35 cellular contexts compared by ENCODE assay signal in the genomic region with DNA sequence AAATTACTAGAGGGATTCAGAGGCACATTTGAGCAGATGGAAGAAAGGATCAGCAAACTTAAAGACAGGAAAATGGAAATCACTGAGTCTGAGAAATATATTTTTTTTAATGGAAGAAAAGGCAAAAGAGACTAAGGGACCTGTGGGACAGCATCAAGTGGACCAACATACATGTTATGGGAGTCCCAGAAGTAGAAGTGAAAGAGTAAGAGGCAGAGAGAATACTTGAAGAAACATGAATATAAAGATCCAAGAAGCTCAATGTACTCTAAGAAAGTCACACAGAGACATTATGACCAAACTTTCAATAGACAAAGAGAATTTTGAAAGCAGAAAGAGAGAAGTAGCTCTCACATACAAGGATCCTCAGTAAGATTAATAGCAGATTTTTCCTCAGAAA. TPM values are rescaled to one million over a fixed set of nuclear protein-coding genes. Genes with fewer than 3 reads are reported as not detected.
"Had no signal": no experiment of that assay in that cellular context is flagged by ENCODE, and none has a peak within 500 bp of the region (broad histone marks: within the 10 kb centered on the region; RNA-seq: fewer than 3 reads in every experiment).

No MANE protein-coding gene starts in this region.

- ATAC-seq: activated naive CD4-positive, alpha-beta T cell treated with anti-CD3 and anti-CD28 coated beads, Interleukin-2, amount 50 U/mL, for 72 hours; activated naive CD8-positive, alpha-beta T cell treated with anti-CD3 and anti-CD28 coated beads, Interleukin-2, amount 50 U/mL, for 24 hours; activated T-cell treated with anti-CD3 and anti-CD28 coated beads, Interleukin-2, amount 50 U/mL, for 4 hours; activated T-cell treated with anti-CD3 and anti-CD28 coated beads, Interleukin-2, amount 50 U/mL, for 72 hours; activated T-helper 17 cell treated with anti-CD3 and anti-CD28 coated beads, Interleukin-2, amount 50 U/mL, for 72 hours; body of pancreas had no signal

- H3K27me3 ChIP-seq: adrenal gland, ascending aorta, body of pancreas, brain microvascular endothelial cell, breast epithelium, cardiac muscle cell had no signal

- H3K4me1 ChIP-seq: adrenal gland, body of pancreas, breast epithelium had no signal

- FAIRE-seq: astrocyte, bronchial epithelial cell had no signal

- H3K9me3 ChIP-seq: adrenal gland, ascending aorta, body of pancreas had no signal

- H3K4me3 ChIP-seq: adrenal gland, ascending aorta, body of pancreas, breast epithelium, cardiac muscle cell had no signal

- H3K36me3 ChIP-seq: adrenal gland, ascending aorta, brain microvascular endothelial cell, breast epithelium, cardiac muscle cell had no signal

- DNase-seq: activated effector memory CD4-positive, alpha-beta T cell treated with anti-CD3 and anti-CD28 coated beads, Interleukin-2, amount 50 U/mL, for 16 hours; activated effector memory CD4-positive, alpha-beta T cell treated with Interleukin-2 at 50 U/mL for 16 hours; activated gamma-delta T cell; activated gamma-delta T cell treated with Interleukin-2 at 50 U/mL for 16 hours; activated naive CD4-positive, alpha-beta T cell; activated naive CD4-positive, alpha-beta T cell treated with anti-CD3 and anti-CD28 coated beads for 36 hours; activated naive CD4-positive, alpha-beta T cell treated with anti-CD3 and anti-CD28 coated beads, Interleukin-2, amount 10 ng/mL, durations not matched to agents 7 days and 5 days; activated naive CD4-positive, alpha-beta T cell treated with anti-CD3 and anti-CD28 coated beads, Interleukin-2, amount 50 U/mL, for 16 hours; activated naive CD4-positive, alpha-beta T cell treated with Interleukin-2 at 50 U/mL for 16 hours; activated naive CD8-positive, alpha-beta T cell treated with anti-CD3 and anti-CD28 coated beads for 36 hours; activated naive CD8-positive, alpha-beta T cell treated with anti-CD3 and anti-CD28 coated beads, Interleukin-2, amount 10 ng/mL, durations not matched to agents 7 days and 5 days; activated naive CD8-positive, alpha-beta T cell treated with anti-CD3 and anti-CD28 coated beads, Interleukin-2, amount 50 U/mL, for 24 hours; activated T-cell treated with anti-CD3 and anti-CD28 coated beads, Interleukin-2, amount 50 U/mL, for 24 hours; activated T-cell treated with anti-CD3 and anti-CD28 coated beads, Interleukin-2, amount 50 U/mL, for 4 hours; activated T-cell treated with anti-CD3 and anti-CD28 coated beads, Interleukin-2, amount 50 U/mL, for 48 hours; activated T-cell treated with anti-CD3 and anti-CD28 coated beads, Interleukin-2, amount 50 U/mL, for 72 hours; adrenal gland; amniotic stem cell; amygdala; anterior cingulate cortex; aorta; body of pancreas; brain microvascular endothelial cell; caudate nucleus; central memory CD4-positive, alpha-beta T cell; cerebellar nuclear complex had no signal

- H3K27ac ChIP-seq: adrenal gland, ascending aorta, body of pancreas, brain microvascular endothelial cell, breast epithelium, cardiac muscle cell had no signal

RNA-seq across cellular contexts. Expression of a gene that starts 39.5 kb away (rescaled TPM):
- total RNA-seq: activated naive CD4-positive, alpha-beta T cell treated with anti-CD3 and anti-CD28 coated beads for 36 hours; activated naive CD4-positive, alpha-beta T cell treated with anti-CD3 and anti-CD28 coated beads, Interleukin-2, amount 50 U/mL, for 72 hours; activated naive CD8-positive, alpha-beta T cell treated with anti-CD3 and anti-CD28 coated beads for 36 hours; activated naive CD8-positive, alpha-beta T cell treated with anti-CD3 and anti-CD28 coated beads, Interleukin-2, amount 10 ng/mL, durations not matched to agents 7 days and 5 days; activated T-cell treated with anti-CD3 and anti-CD28 coated beads, Interleukin-2, amount 50 U/mL, for 72 hours; activated T-helper 1 cell treated with anti-CD3 and anti-CD28 coated beads, Interleukin-12 subunit alpha, Interleukin-12 subunit beta, Interleukin-2, Interleukin-4 antibody, amounts not matched to agents 30 ng/mL and 10 ng/mL and 1 ng/mL, durations not matched to agents 14 hours and 24 hours and 36 hours; activated T-helper 17 cell treated with anti-CD3 and anti-CD28 coated beads, Interleukin-2, amount 50 U/mL, for 72 hours; activated T-helper 2 cell treated with anti-CD3 and anti-CD28 coated beads, Interferon-gamma antibody, Interleukin-2, Interleukin-4, amounts not matched to agents 10 μg/mL and 5 μg/mL and 100 μg/mL, durations not matched to agents 14 hours and 24 hours and 36 hours had no signal
